ENCODE assay signal across 30 cellular contexts in the genomic region with DNA sequence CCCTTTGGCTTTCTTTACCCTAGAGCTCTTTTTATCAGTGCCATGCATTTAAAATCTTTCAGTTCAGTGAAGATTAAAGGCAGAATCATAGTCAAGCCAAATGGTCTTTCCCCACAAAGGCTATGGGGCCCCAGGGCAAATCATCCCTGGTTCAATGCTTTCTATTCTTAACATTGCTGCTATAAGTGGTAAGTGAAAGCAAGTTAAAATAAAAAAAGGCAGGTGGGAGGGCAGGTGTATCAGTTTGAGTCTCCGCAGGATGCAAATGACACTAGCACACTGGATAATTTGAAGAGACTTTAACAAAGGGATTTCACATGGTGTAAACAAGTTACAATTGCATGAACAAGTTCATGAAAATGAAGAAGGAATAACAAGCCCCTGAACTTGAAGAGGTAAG.
DNase-seq lines count a peak whose midpoint lies in the region; ATAC-seq, FAIRE-seq and TF ChIP-seq lines count a peak whose summit lies in the region.
"Had no signal": no experiment of that assay in that cellular context is flagged by ENCODE, and none has a peak within 500 bp of the region (broad histone marks: within the 10 kb centered on the region; RNA-seq: fewer than 3 reads in every experiment).

No MANE protein-coding gene starts in this region.

- no peak for FAIRE-seq in HepG2 (lab: Jason Lieb, UNC)
- FAIRE-seq: RCC 7860 had no signal

- no peak for TF ChIP-seq CTCF in sigmoid colon (IDR thresholded peaks at IDR 0.05)
- TF ChIP-seq CTCF in HepG2 (CRISPR knock-in tag; IDR thresholded peaks at IDR 0.05), result no peak
- no peak for TF ChIP-seq CTCF in H9 (conservative IDR thresholded peaks at IDR 0.05)

- no peaks in the 10 kb centered on the region for H3K27me3 Mint-ChIP-seq in H9 (ENCODE audit: low read depth)
- H3K27me3 Mint-ChIP-seq: central memory CD8-positive, alpha-beta T cell; dendritic cell treated with granulocyte-macrophage colony-stimulating factor and Interleukin-4, amounts not matched to agents 40 ng/mL and 50 ng/mL, for 4 days; natural killer cell treated with Interleukin-12 subunit alpha and Interleukin-12 subunit beta and Interleukin-15 and Interleukin-18, amount 100 ng/mL, for 72 hours had no signal

- no peak overlapping the region for H4K91ac ChIP-seq in H9 (ENCODE audit: insufficient read length, low read depth, low read length)

- H3K9ac ChIP-seq in HepG2 (ENCODE audit: insufficient read depth, low read depth, low read length) (no peak overlapping the region), H9 (ENCODE audit: extremely low read depth, insufficient read length, low read length) (no peak overlapping the region)
- H3K9ac ChIP-seq: KMS-11 had no signal

- no peak overlapping the region for H2BK5ac ChIP-seq in H9 (ENCODE audit: insufficient read length, low read length)

- no peak overlapping the region for H4K8ac ChIP-seq in H9 (replicated peaks; ENCODE audit: insufficient read length, low read depth, low read length)

- TF ChIP-seq EP300 in sigmoid colon (IDR thresholded peaks at IDR 0.05) (no peak), HepG2 (IDR thresholded peaks at IDR 0.05; ENCODE audit: low read depth in 2 of 2, low read length in 2 of 2) (no peak), HepG2 (CRISPR knock-in tag; IDR thresholded peaks at IDR 0.05; ENCODE audit: borderline replicate concordance) (no peak)

- H3K9me3 Mint-ChIP-seq in H9, result no peaks in the 10 kb centered on the region
- H3K9me3 Mint-ChIP-seq: activated T-cell treated with anti-CD3 and anti-CD28 coated beads, Interleukin-2, amount 50 U/mL, for 72 hours; dendritic cell treated with granulocyte-macrophage colony-stimulating factor and Interleukin-4, amounts not matched to agents 40 ng/mL and 50 ng/mL, for 4 days had no signal

- H3K79me2 ChIP-seq in HepG2 (ENCODE audit: insufficient read depth, low read length) (no peaks in the 10 kb centered on the region), H9 (ENCODE audit: insufficient read depth, low read length) (no peaks in the 10 kb centered on the region)

- in situ Hi-C loops in HepG2 (cut with HindIII; ENCODE audit: extremely low pct_ligation_motif_present, low pct_unique_long_range_greater_than_20kb), result no loop called here

- no peak overlapping the region for H2AK5ac ChIP-seq in H9 (ENCODE audit: insufficient read length, low read length)

- no peak for TF ChIP-seq POLR2A in sigmoid colon (IDR thresholded peaks at IDR 0.05)
- no peak for TF ChIP-seq POLR2A in HepG2 (IDR thresholded peaks at IDR 0.05; ENCODE audit: insufficient read depth in 1 of 2, low read depth in 2 of 2, low read length in 2 of 2)

- no peaks in the 10 kb centered on the region for H3K36me3 Mint-ChIP-seq in H9 (ENCODE audit: insufficient read depth in 1 of 3, low read depth in 3 of 3)
- H3K36me3 Mint-ChIP-seq: CD14-positive monocyte; natural killer cell treated with Interleukin-12 subunit alpha and Interleukin-12 subunit beta and Interleukin-15 and Interleukin-18, amount 100 ng/mL, for 72 hours had no signal

- H3K9me3 ChIP-seq in sigmoid colon (no peaks in the 10 kb centered on the region), HepG2 (ENCODE audit: low read length) (no peaks in the 10 kb centered on the region), H9 (ENCODE audit: control insufficient read depth, low read depth, low read length) (no peaks in the 10 kb centered on the region)
- H3K9me3 ChIP-seq: esophagus squamous epithelium, HAP-1, heart right ventricle, lower lobe of right lung, mucosa of descending colon, stomach, thyroid gland had no signal

- no peak overlapping the region for H3K23ac ChIP-seq in H9 (ENCODE audit: insufficient read length, low read depth, low read length)

- H4K5ac ChIP-seq in H9 (ENCODE audit: insufficient read length, low read depth, low read length), result no peak overlapping the region

- H3K79me1 ChIP-seq in H9 (ENCODE audit: insufficient read depth, low read depth, low read length, poor library complexity, severe bottlenecking), result no peaks in the 10 kb centered on the region

- intact Hi-C loops in sigmoid colon (cut with DNase I), result no loop called here
- intact Hi-C loops in HepG2 (cut with micrococcal nuclease; ENCODE audit: unreplicated experiment), result no loop called here

- H3K27me3 ChIP-seq in sigmoid colon (no peaks in the 10 kb centered on the region), HepG2 (ENCODE audit: control insufficient read depth in 1 of 2, insufficient read depth in 2 of 2, low read length in 2 of 2) (no peaks in the 10 kb centered on the region; a peak in 1 of 5 replicates), H9 (ENCODE audit: insufficient read depth, low read length) (no peaks in the 10 kb centered on the region)
- H3K27me3 ChIP-seq: esophagus squamous epithelium, heart right ventricle, stomach, thyroid gland had no signal

- no peak overlapping the region for H2BK12ac ChIP-seq in H9 (ENCODE audit: insufficient read length, low read depth, low read length)

- H3K56ac ChIP-seq in H9 (ENCODE audit: insufficient read length, low read depth, low read length), result no peak overlapping the region

- no peak overlapping the region for H3K4me3 Mint-ChIP-seq in H9
- H3K4me3 Mint-ChIP-seq: activated T-cell treated with anti-CD3 and anti-CD28 coated beads, Interleukin-2, amount 50 U/mL, for 72 hours; CD14-positive monocyte; central memory CD8-positive, alpha-beta T cell; dendritic cell treated with granulocyte-macrophage colony-stimulating factor and Interleukin-4, amounts not matched to agents 40 ng/mL and 50 ng/mL, for 4 days; natural killer cell treated with Interleukin-12 subunit alpha and Interleukin-12 subunit beta and Interleukin-15 and Interleukin-18, amount 100 ng/mL, for 72 hours had no signal

- TF ChIP-seq RAD21 in HepG2 (CRISPR knock-in tag; IDR thresholded peaks at IDR 0.05), result no peak

- H3K4me2 ChIP-seq in HepG2 (ENCODE audit: low read depth, low read length) (no peak overlapping the region), H9 (ENCODE audit: insufficient read depth, insufficient read length, low read length) (no peak overlapping the region)
- H3K4me2 ChIP-seq: KMS-11 had no signal

- H3K27ac ChIP-seq in sigmoid colon, result no peak overlapping the region
- H3K27ac ChIP-seq in HepG2 (ENCODE audit: extremely low read length, insufficient read depth, low read length), result no peak overlapping the region
- H3K27ac ChIP-seq in H9 (ENCODE audit: insufficient read length, low read depth, low read length), result no peak overlapping the region
- H3K27ac ChIP-seq: esophagus squamous epithelium, heart right ventricle, KMS-11, lower lobe of right lung, skin epidermis, stomach, thyroid gland had no signal

- no peak overlapping the region for H3T11ph ChIP-seq in H9 (ENCODE audit: low read length)

- WGBS in sigmoid colon, 2 donors, result 69% methylated on average over 1 of the region's 1 CpG
- 75% methylated on average over 1 of the region's 1 CpG for WGBS in HepG2 (ENCODE audit: low lambda C conversion rate)
- WGBS in H9 (ENCODE audit: extremely low coverage, insufficient read length, low lambda C conversion rate), result no CpG with 5 or more reads among the region's 1 CpG

- no peak overlapping the region for H3K27ac Mint-ChIP-seq in H9
- H3K27ac Mint-ChIP-seq: activated T-cell treated with anti-CD3 and anti-CD28 coated beads, Interleukin-2, amount 50 U/mL, for 72 hours; CD14-positive monocyte; dendritic cell treated with granulocyte-macrophage colony-stimulating factor and Interleukin-4, amounts not matched to agents 40 ng/mL and 50 ng/mL, for 4 days; natural killer cell treated with Interleukin-12 subunit alpha and Interleukin-12 subunit beta and Interleukin-15 and Interleukin-18, amount 100 ng/mL, for 72 hours had no signal

- H4K20me1 ChIP-seq in HepG2 (ENCODE audit: insufficient read depth, low read length) (no peaks in the 10 kb centered on the region), H9 (ENCODE audit: control insufficient read depth, insufficient read depth, insufficient read length) (no peaks in the 10 kb centered on the region)

- no TSS peak for BruUV-seq in HepG2 (replicated peaks; lab: Mats Ljungman, UMichigan)

- H2BK15ac ChIP-seq in H9 (ENCODE audit: low read depth, low read length), result no peak overlapping the region

- ATAC-seq in HepG2, result no peak
- ATAC-seq: activated T-cell treated with anti-CD3 and anti-CD28 coated beads, Interleukin-2, amount 50 U/mL, for 72 hours; heart right ventricle; lower lobe of right lung; mucosa of descending colon; natural killer cell treated with Interleukin-12 subunit alpha and Interleukin-12 subunit beta and Interleukin-15 and Interleukin-18, amount 100 ng/mL, for 72 hours had no signal

- no peaks in the 10 kb centered on the region for H3K4me1 ChIP-seq in sigmoid colon
- H3K4me1 ChIP-seq in HepG2 (ENCODE audit: insufficient read depth, low read length), result no peaks in the 10 kb centered on the region
- no peaks in the 10 kb centered on the region for H3K4me1 ChIP-seq in H9 (ENCODE audit: insufficient read depth, low read length)
- H3K4me1 ChIP-seq: esophagus squamous epithelium, HAP-1, heart right ventricle, lower lobe of right lung, stomach, thyroid gland had no signal

- no peak overlapping the region for H3K14ac ChIP-seq in H9 (ENCODE audit: insufficient read depth, low read length)

- CTCF ChIA-PET in HepG2 (lab: Yijun Ruan, JAX; ENCODE audit: low intra/inter-chr PET ratio, low total read pairs), result no interaction called here

- peak; percentile 23 for DNase-seq in NCI-H510A treated with DMSO at 0.1 percent for 48 hours (lab: John Stamatoyannopoulos, UW)
- DNase-seq in NCI-H510A (lab: John Stamatoyannopoulos, UW), result no peak
- DNase-seq in NCI-H1930 (lab: John Stamatoyannopoulos, UW), result peak; percentile 64 to 85
- peak; percentile 95 for DNase-seq in NCI-H69 (lab: John Stamatoyannopoulos, UW)
- DNase-seq in NCI-H187 treated with DMSO at 0.1 percent for 48 hours (lab: John Stamatoyannopoulos, UW), result no peak
- DNase-seq in sigmoid colon, result no peak
- DNase-seq in HepG2 (ENCODE audit: low spot score), result no peak
- DNase-seq in H9, result no peak
- DNase-seq: 8988T; activated CD4-positive, alpha-beta T cell treated with anti-CD3 and anti-CD28 coated beads, Interleukin-2, amount 50 U/mL, for 1 hour; activated naive CD4-positive, alpha-beta T cell; activated T-cell treated with anti-CD3 and anti-CD28 coated beads, Interleukin-2, amount 50 U/mL, for 72 hours; esophagus squamous epithelium; foreskin melanocyte; heart right ventricle; kidney glomerular epithelial cell; lower lobe of right lung; mucosa of descending colon; SIG-M5; stomach; T1000; thyroid gland had no signal

- H3K4me1 Mint-ChIP-seq in H9, result peaks cover 0 to 14% of the 10 kb centered on the region in 2 experiments; a peak in 2 of 4 replicates
- H3K4me1 Mint-ChIP-seq: CD14-positive monocyte; central memory CD8-positive, alpha-beta T cell had no signal

- H3K4me3 ChIP-seq in sigmoid colon (no peak overlapping the region), HepG2 (replicated peaks in 1 of 3; ENCODE audit: insufficient read depth in 1 of 3, low read depth in 2 of 3, low read length in 3 of 3) (no peak overlapping the region)
- H3K4me3 ChIP-seq: esophagus squamous epithelium, HAP-1, heart right ventricle, lower lobe of right lung, mucosa of descending colon, skin epidermis, stomach, thyroid gland had no signal

- H3K18ac ChIP-seq in H9 (ENCODE audit: insufficient read length, low read depth, low read length), result no peak overlapping the region

- H2AFZ ChIP-seq in HepG2 (ENCODE audit: low read length), result no peak overlapping the region
- no peak overlapping the region for H2AFZ ChIP-seq in H9 (ENCODE audit: low read length)

- H3K36me3 ChIP-seq in sigmoid colon, result no peaks in the 10 kb centered on the region
- no peaks in the 10 kb centered on the region for H3K36me3 ChIP-seq in HepG2 (replicated peaks in 1 of 2; ENCODE audit: control insufficient read depth in 1 of 2, insufficient read depth in 2 of 2, low read length in 2 of 2)
- H3K36me3 ChIP-seq: esophagus squamous epithelium, HAP-1, heart right ventricle, lower lobe of right lung, stomach, thyroid gland had no signal

- H3K23me2 ChIP-seq in H9 (ENCODE audit: insufficient read length, low read depth, low read length, poor library complexity, severe bottlenecking), result no peaks in the 10 kb centered on the region

- H2BK120ac ChIP-seq in H9 (ENCODE audit: low read depth, low read length, poor library complexity, severe bottlenecking), result no peak overlapping the region

- H3K4ac ChIP-seq in H9 (ENCODE audit: low read depth, low read length), result no peak overlapping the region

- POLR2A ChIA-PET in HepG2 (lab: Yijun Ruan, JAX), result no interaction called here

- no peak overlapping the region for H2BK20ac ChIP-seq in H9 (ENCODE audit: low read depth, low read length, poor library complexity, severe bottlenecking)

Comparison
In these comparisons a context has a peak if more than half of its experiments do, and no peak if none do; other contexts are left out.
1. DNase-seq: peak in NCI-H510A treated with DMSO at 0.1 percent for 48 hours (single experiment), NCI-H1930 (2 of 2) and NCI-H69 (single experiment); none in NCI-H510A (single experiment), NCI-H187 treated with DMSO at 0.1 percent for 48 hours (single experiment), sigmoid colon (single experiment), HepG2 (single experiment) and H9 (single experiment).